In genomic region chr1:85464497-85465098, GRCh38 we compare ENCODE assay signal across 8 cellular contexts. TPM values are rescaled to one million over a fixed set of nuclear protein-coding genes. Genes with fewer than 3 reads are reported as not detected.
DNase-seq lines count a peak whose midpoint lies in the region; ATAC-seq lines count a peak whose summit lies in the region.

No MANE protein-coding gene starts in this region.

- H3K9me3 Mint-ChIP-seq in central memory CD8-positive, alpha-beta T cell = no peaks in the 10 kb centered on the region

- H3K4me3 ChIP-seq in HUES48 (ENCODE audit: low read depth, low read length) (peak overlapping the region; percentile 79), SJCRH30 (peak overlapping the region; percentile 90), skeletal muscle tissue (ENCODE audit: low read length in 3 of 3) (peak overlapping the region; percentile 79 to 90 (median 87))

- ATAC-seq in GM19467 (IDR thresholded peaks at IDR 0.05; ENCODE audit: unreplicated experiment) = peak; percentile 53
- ATAC-seq in central memory CD8-positive, alpha-beta T cell (replicated peaks; ENCODE audit: extremely low read depth, poor library complexity, severe bottlenecking) = peak; percentile 35
- ATAC-seq in GM18858 (IDR thresholded peaks at IDR 0.05; ENCODE audit: unreplicated experiment) = no peak

- DNase-seq in D341Med (ENCODE audit: low spot score) (peak; percentile 73), SJCRH30 (peak; percentile 72 to 73), islet precursor cell (peak; percentile 81)
- no peak for DNase-seq in central memory CD8-positive, alpha-beta T cell (ENCODE audit: low spot score in 2 of 2)

- peak overlapping the region; percentile 55 for H3K9ac ChIP-seq in HUES48 (ENCODE audit: low read depth, low read length)
- peak overlapping the region; percentile 75 to 83 (median 75) for H3K9ac ChIP-seq in skeletal muscle tissue (ENCODE audit: low read depth in 1 of 3, low read length in 3 of 3)

- H3K27ac ChIP-seq in HUES48 (ENCODE audit: low read depth, low read length) (peak overlapping the region; percentile 6), SJCRH30 (peak overlapping the region; percentile 59), skeletal muscle tissue (ENCODE audit: low read depth, low read length) (peak overlapping the region; percentile 50)

- H3K9me3 ChIP-seq in HUES48 (ENCODE audit: control insufficient read depth, insufficient read depth, low read length) (no peaks in the 10 kb centered on the region), SJCRH30 (replicated peaks) (no peaks in the 10 kb centered on the region), skeletal muscle tissue (ENCODE audit: control insufficient read depth in 3 of 3, low read length in 3 of 3) (no peaks in the 10 kb centered on the region)

- H3K36me3 ChIP-seq in HUES48 (ENCODE audit: control insufficient read depth, insufficient read depth, low read length) (no peaks in the 10 kb centered on the region), SJCRH30 (no peaks in the 10 kb centered on the region), skeletal muscle tissue (ENCODE audit: control insufficient read depth in 3 of 3, insufficient read depth in 3 of 3, low read length in 3 of 3) (no peaks in the 10 kb centered on the region)

- no peaks in the 10 kb centered on the region for H3K36me3 Mint-ChIP-seq in central memory CD8-positive, alpha-beta T cell (ENCODE audit: insufficient read depth)

- peaks cover 89% of the 10 kb centered on the region for H3K27me3 Mint-ChIP-seq in central memory CD8-positive, alpha-beta T cell

- H3K27ac Mint-ChIP-seq in central memory CD8-positive, alpha-beta T cell (ENCODE audit: low read depth) = no peak overlapping the region

- H3K27me3 ChIP-seq in HUES48 (ENCODE audit: control insufficient read depth, insufficient read depth, low read length) (peaks cover 33% of the 10 kb centered on the region), SJCRH30 (no peaks in the 10 kb centered on the region), skeletal muscle tissue (ENCODE audit: control insufficient read depth in 3 of 3, insufficient read depth in 3 of 3, low read length in 3 of 3) (no peaks in the 10 kb centered on the region)

- H3K4me3 Mint-ChIP-seq in central memory CD8-positive, alpha-beta T cell = peak overlapping the region; percentile 3

- no peaks in the 10 kb centered on the region for H3K4me1 Mint-ChIP-seq in central memory CD8-positive, alpha-beta T cell

- H3K4me1 ChIP-seq in HUES48 (ENCODE audit: control insufficient read depth, insufficient read depth, low read length) (peaks cover 26% of the 10 kb centered on the region), SJCRH30 (peaks cover 11% of the 10 kb centered on the region; the same call in 1 of the 2 replicates), skeletal muscle tissue (ENCODE audit: control insufficient read depth in 3 of 3, insufficient read depth in 3 of 3, low read length in 3 of 3) (peaks cover 9 to 15% (median 10%) of the 10 kb centered on the region in 3 donors)

RNA-seq across cellular contexts. Expression of gene DDAH1, which starts 0.4 kb away (rescaled TPM):
- total RNA-seq in SJCRH30 (2014; rRNA removed; shearing (Covaris generic)) = 80.3 and 80.9 TPM in 2 replicates
- 12.0 TPM for total RNA-seq in skeletal muscle tissue

Comparison
In these comparisons a context has a peak if more than half of its experiments do, and no peak if none do; other contexts are left out.
1. DNase-seq: peak in D341Med (single experiment), SJCRH30 (2 of 2) and islet precursor cell (single experiment); none in central memory CD8-positive, alpha-beta T cell (0 of 2).
2. H3K27ac ChIP-seq: peak in every context shown above with its lines; median percentile 59 in SJCRH30; 50 in skeletal muscle tissue; 6 in HUES48.
3. Peak in every context shown above with its lines, with median percentiles within 50 percentile points of each other: H3K4me3 ChIP-seq.